In genomic region chr14:71190691-71191090, GRCh38 we compare ENCODE assay signal across 25 cellular contexts.
"Had no signal": no experiment of that assay in that cellular context is flagged by ENCODE, and none has a peak within 500 bp of the region (broad histone marks: within the 10 kb centered on the region; RNA-seq: fewer than 3 reads in every experiment).

No MANE protein-coding gene starts in this region.

- H3K27me3 ChIP-seq: heart left ventricle, hepatocyte, right atrium auricular region, thyroid gland had no signal

- H3K36me3 Mint-ChIP-seq: natural killer cell treated with Interleukin-12 subunit alpha and Interleukin-12 subunit beta and Interleukin-15 and Interleukin-18, amount 100 ng/mL, for 72 hours; stimulated activated effector memory CD8-positive, alpha-beta T cell treated with anti-CD3 and anti-CD28 coated beads, Interleukin-12 subunit alpha, Interleukin-12 subunit beta, amount 100 ng/mL, for 72 hours had no signal

- H3K27ac Mint-ChIP-seq: memory B cell; natural killer cell treated with Interleukin-12 subunit alpha and Interleukin-12 subunit beta and Interleukin-15 and Interleukin-18, amount 100 ng/mL, for 72 hours; stimulated activated effector memory CD8-positive, alpha-beta T cell treated with anti-CD3 and anti-CD28 coated beads, Interleukin-12 subunit alpha, Interleukin-12 subunit beta, amount 100 ng/mL, for 72 hours had no signal

- H3K4me2 ChIP-seq: hepatocyte had no signal

- H3K79me2 ChIP-seq: hepatocyte had no signal

- H3K36me3 ChIP-seq: esophagus muscularis mucosa, gastroesophageal sphincter, heart left ventricle, prostate gland, right atrium auricular region, stomach, thyroid gland had no signal

- H2AFZ ChIP-seq: hepatocyte had no signal

- FAIRE-seq: endothelial cell of umbilical vein, kidney had no signal

- H3K4me3 Mint-ChIP-seq: memory B cell; natural killer cell treated with Interleukin-12 subunit alpha and Interleukin-12 subunit beta and Interleukin-15 and Interleukin-18, amount 100 ng/mL, for 72 hours; neural crest cell; stimulated activated effector memory CD8-positive, alpha-beta T cell treated with anti-CD3 and anti-CD28 coated beads, Interleukin-12 subunit alpha, Interleukin-12 subunit beta, amount 100 ng/mL, for 72 hours had no signal

- H3K4me1 ChIP-seq: esophagus muscularis mucosa, foreskin keratinocyte, gastroesophageal sphincter, heart left ventricle, prostate gland, right atrium auricular region, stomach, thyroid gland had no signal

- H3K9me3 Mint-ChIP-seq: natural killer cell treated with Interleukin-12 subunit alpha and Interleukin-12 subunit beta and Interleukin-15 and Interleukin-18, amount 100 ng/mL, for 72 hours had no signal

- H3K4me1 Mint-ChIP-seq: memory B cell had no signal

- H3K9me3 ChIP-seq: gastroesophageal sphincter, heart left ventricle, prostate gland, right atrium auricular region, stomach, thyroid gland had no signal

- ATAC-seq: foreskin keratinocyte; gastroesophageal sphincter; heart left ventricle; left lobe of liver; natural killer cell treated with Interleukin-12 subunit alpha and Interleukin-12 subunit beta and Interleukin-15 and Interleukin-18, amount 100 ng/mL, for 72 hours; sciatic nerve; stimulated activated effector memory CD8-positive, alpha-beta T cell treated with anti-CD3 and anti-CD28 coated beads, Interleukin-12 subunit alpha, Interleukin-12 subunit beta, amount 100 ng/mL, for 72 hours had no signal

- H3K4me3 ChIP-seq: esophagus muscularis mucosa, gastroesophageal sphincter, heart left ventricle, hepatocyte, lung, prostate gland, right atrium auricular region, stomach, thyroid gland had no signal

- H3K27ac ChIP-seq: esophagus muscularis mucosa, foreskin keratinocyte, gastroesophageal sphincter, heart left ventricle, hepatocyte, prostate gland, right atrium auricular region, stomach, thyroid gland had no signal

- DNase-seq: dermis blood vessel endothelial cell; effector memory CD4-positive, alpha-beta T cell; foreskin keratinocyte; heart left ventricle; kidney; nucleus accumbens; stimulated activated CD4-positive, alpha-beta T cell treated with anti-CD3 and anti-CD28 coated beads, Interleukin-2, amount 100 ng/mL, for 24 hours; stimulated activated CD4-positive, alpha-beta T cell treated with anti-CD3 and anti-CD28 coated beads, Interleukin-4, amount 100 ng/mL, for 24 hours; stimulated activated naive CD4-positive, alpha-beta T cell treated with Interleukin-2 at 50 U/mL for 16 hours; stomach; thyroid gland; trophoblast cell had no signal
